Comparison of ENCODE assay signal across 15 cellular contexts in the genomic region with DNA sequence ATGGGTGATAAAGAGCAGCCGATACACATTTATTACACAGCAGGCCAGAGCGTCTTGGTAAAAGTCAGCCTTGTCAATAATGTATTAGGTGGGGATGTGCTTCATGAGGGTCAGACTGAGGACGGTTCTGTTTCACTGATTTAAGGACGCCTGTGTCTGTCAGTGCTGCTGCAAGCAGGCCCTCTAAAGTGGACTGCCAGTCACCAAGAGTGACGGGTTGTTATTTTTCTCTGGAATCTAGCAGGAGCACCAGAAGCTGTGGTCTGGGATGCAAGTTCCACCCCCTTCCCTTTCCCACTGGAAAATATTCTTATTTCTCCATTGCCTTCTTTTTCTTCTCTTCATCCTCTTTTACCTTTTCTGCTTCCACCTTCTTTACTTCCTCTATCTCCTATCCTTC.
"Had no signal": no experiment of that assay in that cellular context is flagged by ENCODE, and none has a peak within 500 bp of the region (broad histone marks: within the 10 kb centered on the region; RNA-seq: fewer than 3 reads in every experiment).

No MANE protein-coding gene starts in this region.

- ATAC-seq: activated naive CD4-positive, alpha-beta T cell treated with anti-CD3 and anti-CD28 coated beads, Interleukin-2, amount 50 U/mL, for 72 hours; left colon; naive thymus-derived CD4-positive, alpha-beta T cell had no signal

- H3K4me3 Mint-ChIP-seq: memory B cell; naive thymus-derived CD4-positive, alpha-beta T cell; stimulated activated naive B cell treated with anti-CD40 and anti-IgM and Interleukin-4, amounts not matched to agents 10 μg/mL and 1 μg/mL and 100 μg/mL, for 72 hours had no signal

- H3K9me3 Mint-ChIP-seq: activated naive CD4-positive, alpha-beta T cell treated with anti-CD3 and anti-CD28 coated beads, Interleukin-2, amount 50 U/mL, for 72 hours; stimulated activated naive B cell treated with anti-CD40 and anti-IgM and Interleukin-4, amounts not matched to agents 10 μg/mL and 1 μg/mL and 100 μg/mL, for 72 hours had no signal

- H3K36me3 ChIP-seq: tibial artery had no signal

- H3K9ac ChIP-seq: parathyroid adenoma had no signal

- H3K9me3 ChIP-seq: tibial artery had no signal

- H3K27ac ChIP-seq: hepatocyte, parathyroid adenoma, tibial artery, VCaP had no signal

- H3K79me2 ChIP-seq: hepatocyte, parathyroid adenoma had no signal

- H3K27ac Mint-ChIP-seq: activated naive CD4-positive, alpha-beta T cell treated with anti-CD3 and anti-CD28 coated beads, Interleukin-2, amount 50 U/mL, for 72 hours; memory B cell; naive thymus-derived CD4-positive, alpha-beta T cell; stimulated activated naive B cell treated with anti-CD40 and anti-IgM and Interleukin-4, amounts not matched to agents 10 μg/mL and 1 μg/mL and 100 μg/mL, for 72 hours had no signal

- DNase-seq: activated CD4-positive, alpha-beta T cell treated with anti-CD3 and anti-CD28 coated beads, Interleukin-2, amount 50 U/mL, for 4 hours; activated gamma-delta T cell; cortex of kidney; effector CD8-positive, alpha-beta T cell; left colon; naive thymus-derived CD4-positive, alpha-beta T cell; stimulated activated naive B cell treated with anti-CD40 and anti-IgM and Interleukin-4, amounts not matched to agents 10 μg/mL and 1 μg/mL and 100 μg/mL, for 72 hours; SW 1271; T-helper 2 cell; tibial artery had no signal

- H3K36me3 Mint-ChIP-seq: activated naive CD4-positive, alpha-beta T cell treated with anti-CD3 and anti-CD28 coated beads, Interleukin-2, amount 50 U/mL, for 72 hours; memory B cell; stimulated activated naive B cell treated with anti-CD40 and anti-IgM and Interleukin-4, amounts not matched to agents 10 μg/mL and 1 μg/mL and 100 μg/mL, for 72 hours had no signal

- H3K4me1 ChIP-seq: parathyroid adenoma, tibial artery had no signal

- H3K27me3 ChIP-seq: hepatocyte had no signal

- H2AFZ ChIP-seq: hepatocyte, parathyroid adenoma had no signal

- H3K4me2 ChIP-seq: hepatocyte had no signal

- H3K4me1 Mint-ChIP-seq: memory B cell; stimulated activated naive B cell treated with anti-CD40 and anti-IgM and Interleukin-4, amounts not matched to agents 10 μg/mL and 1 μg/mL and 100 μg/mL, for 72 hours had no signal

- H3K4me3 ChIP-seq: hepatocyte, tibial artery had no signal
